2 cellular contexts compared by ENCODE assay signal in genomic region chr2:215866594-215866993, GRCh38.
TF ChIP-seq lines count a peak whose summit lies in the region.

No MANE protein-coding gene starts in this region.

TF ChIP-seq in GM23338, 12 proteins besides CTCF, POLR2A, EP300 and RAD21:
- no peak for TF ChIP-seq REST (IDR thresholded peaks at IDR 0.05; ENCODE audit: unreplicated experiment)
- TF ChIP-seq CREB1 (CRISPR knock-in tag; IDR thresholded peaks at IDR 0.05; ENCODE audit: low read depth): no peak
- TF ChIP-seq NANOG (IDR thresholded peaks at IDR 0.05; ENCODE audit: borderline replicate concordance): no peak
- TF ChIP-seq STAT1 (IDR thresholded peaks at IDR 0.05; ENCODE audit: unreplicated experiment): no peak
- TF ChIP-seq ETS1 (IDR thresholded peaks at IDR 0.05): no peak
- no peak for TF ChIP-seq JUNB (IDR thresholded peaks at IDR 0.05; ENCODE audit: unreplicated experiment)
- TF ChIP-seq ZNF331 (CRISPR knock-in tag; IDR thresholded peaks at IDR 0.05; ENCODE audit: low read depth): no peak
- no peak for TF ChIP-seq ZNF462 (CRISPR knock-in tag; IDR thresholded peaks at IDR 0.05)
- TF ChIP-seq POLR2AphosphoS5 (IDR thresholded peaks at IDR 0.05; ENCODE audit: low read depth): no peak
- TF ChIP-seq EZH2phosphoT487 (IDR thresholded peaks at IDR 0.05; ENCODE audit: unreplicated experiment): no peak
- no peak for TF ChIP-seq ZNF114 (CRISPR knock-in tag; IDR thresholded peaks at IDR 0.05)
- no peak for TF ChIP-seq EZH2 (IDR thresholded peaks at IDR 0.05; ENCODE audit: low read depth, unreplicated experiment)
TF ChIP-seq in GM23338: peak in this region for 0.

TF ChIP-seq in H1, 55 proteins besides CTCF, POLR2A, EP300 and RAD21:
- no peak for TF ChIP-seq TCF12 (IDR thresholded peaks at IDR 0.05; ENCODE audit: low read depth, low read length)
- TF ChIP-seq CBX8 (IDR thresholded peaks at IDR 0.05; ENCODE audit: borderline replicate concordance, low read depth, low read length): no peak
- TF ChIP-seq TEAD4 (IDR thresholded peaks at IDR 0.05; ENCODE audit: low read depth, low read length): no peak
- no peak for TF ChIP-seq ASH2L (IDR thresholded peaks at IDR 0.05; ENCODE audit: low read length)
- TF ChIP-seq SRF (IDR thresholded peaks at IDR 0.05; ENCODE audit: low read depth, low read length): no peak
- no peak for TF ChIP-seq GTF2F1 (IDR thresholded peaks at IDR 0.05; ENCODE audit: borderline replicate concordance, low read depth, low read length)
- no peak for TF ChIP-seq ATF3 (IDR thresholded peaks at IDR 0.05; ENCODE audit: insufficient read depth, low read depth, low read length)
- TF ChIP-seq FOSL1 (IDR thresholded peaks at IDR 0.05; ENCODE audit: insufficient read depth, low read depth, low read length): no peak
- no peak for TF ChIP-seq MAFK (IDR thresholded peaks at IDR 0.05; ENCODE audit: low read depth, low read length)
- no peak for TF ChIP-seq BCL11A (IDR thresholded peaks at IDR 0.05; ENCODE audit: low read depth in 2 of 2, low read length in 2 of 2)
- no peak for TF ChIP-seq CEBPB (IDR thresholded peaks at IDR 0.05; ENCODE audit: low read depth, low read length)
- no peak for TF ChIP-seq KDM1A (IDR thresholded peaks at IDR 0.05; ENCODE audit: borderline replicate concordance, low read length)
- TF ChIP-seq RNF2 (IDR thresholded peaks at IDR 0.05; ENCODE audit: borderline replicate concordance, low read depth, low read length, missing control alignments, poor library complexity, severe bottlenecking): no peak
- no peak for TF ChIP-seq EGR1 (IDR thresholded peaks at IDR 0.05; ENCODE audit: borderline replicate concordance, low read depth, low read length)
- TF ChIP-seq SP4 (IDR thresholded peaks at IDR 0.05; ENCODE audit: low read length): no peak
- TF ChIP-seq NANOG (IDR thresholded peaks at IDR 0.05; ENCODE audit: insufficient read depth, low read depth, low read length, poor library complexity, severe bottlenecking): no peak
- no peak for TF ChIP-seq YY1 (IDR thresholded peaks at IDR 0.05; ENCODE audit: low read depth, low read length)
- no peak for TF ChIP-seq MAX (IDR thresholded peaks at IDR 0.05)
- TF ChIP-seq ZNF274 (IDR thresholded peaks at IDR 0.05; ENCODE audit: borderline replicate concordance, extremely low read depth, low read length): no peak
- no peak for TF ChIP-seq CTBP2 (IDR thresholded peaks at IDR 0.05; ENCODE audit: borderline replicate concordance, insufficient read depth, insufficient read length, low read length)
TF ChIP-seq in H1: peak in this region for 0.
